Comparison of ENCODE assay signal across 21 cellular contexts in genomic region chr16:58186176-58186944, GRCh38.
"Had no signal": no experiment of that assay in that cellular context is flagged by ENCODE, and none has a peak within 500 bp of the region (broad histone marks: within the 10 kb centered on the region; RNA-seq: fewer than 3 reads in every experiment).

No MANE protein-coding gene starts in this region.

- H3K9me3 Mint-ChIP-seq: activated CD4-positive, alpha-beta memory T cell treated with anti-CD3 and anti-CD28 coated beads for 36 hours; activated naive CD8-positive, alpha-beta T cell treated with anti-CD3 and anti-CD28 coated beads, Interleukin-2, amount 10 ng/mL, durations not matched to agents 7 days and 5 days; endodermal cell; stimulated activated naive B cell treated with anti-CD40 and anti-IgM and Interleukin-4, amounts not matched to agents 10 μg/mL and 1 μg/mL and 100 μg/mL, for 72 hours had no signal

- H3K4me2 ChIP-seq: smooth muscle cell had no signal

- H3K9me3 ChIP-seq: heart right ventricle, transverse colon, vagina had no signal

- DNase-seq: activated CD4-positive, alpha-beta memory T cell treated with anti-CD3 and anti-CD28 coated beads for 36 hours; activated CD4-positive, alpha-beta T cell treated with anti-CD3 and anti-CD28 coated beads for 48 hours; activated naive CD8-positive, alpha-beta T cell treated with anti-CD3 and anti-CD28 coated beads, Interleukin-2, amount 10 ng/mL, durations not matched to agents 7 days and 5 days; activated T-cell treated with anti-CD3 and anti-CD28 coated beads for 4 hours; amygdala; cerebellar nuclear complex; cortex of kidney; endodermal cell; heart right ventricle; left colon; mammary epithelial cell; midbrain; nucleus accumbens; stimulated activated CD4-positive, alpha-beta T cell treated with anti-CD3 and anti-CD28 coated beads, Interleukin-15, amount 100 ng/mL, for 24 hours; stimulated activated naive B cell treated with anti-CD40 and anti-IgM and Interleukin-4, amounts not matched to agents 10 μg/mL and 1 μg/mL and 100 μg/mL, for 72 hours; SW 1271; T-helper 17 cell; transverse colon had no signal

- H3K27me3 Mint-ChIP-seq: activated CD4-positive, alpha-beta memory T cell treated with anti-CD3 and anti-CD28 coated beads for 36 hours; activated naive CD8-positive, alpha-beta T cell treated with anti-CD3 and anti-CD28 coated beads, Interleukin-2, amount 10 ng/mL, durations not matched to agents 7 days and 5 days; stimulated activated naive B cell treated with anti-CD40 and anti-IgM and Interleukin-4, amounts not matched to agents 10 μg/mL and 1 μg/mL and 100 μg/mL, for 72 hours; T-helper 17 cell had no signal

- H3K4me1 ChIP-seq: vagina had no signal

- H3K4me3 Mint-ChIP-seq: activated CD4-positive, alpha-beta memory T cell treated with anti-CD3 and anti-CD28 coated beads for 36 hours; activated naive CD8-positive, alpha-beta T cell treated with anti-CD3 and anti-CD28 coated beads, Interleukin-2, amount 10 ng/mL, durations not matched to agents 7 days and 5 days; endodermal cell; stimulated activated naive B cell treated with anti-CD40 and anti-IgM and Interleukin-4, amounts not matched to agents 10 μg/mL and 1 μg/mL and 100 μg/mL, for 72 hours; T-helper 17 cell had no signal

- H3K4me3 ChIP-seq: heart right ventricle, smooth muscle cell, transverse colon, vagina had no signal

- H3K27me3 ChIP-seq: heart right ventricle, transverse colon, vagina had no signal

- H3K4me1 Mint-ChIP-seq: endodermal cell had no signal

- H3K27ac ChIP-seq: transverse colon, vagina had no signal

- H3K27ac Mint-ChIP-seq: activated CD4-positive, alpha-beta memory T cell treated with anti-CD3 and anti-CD28 coated beads for 36 hours; activated naive CD8-positive, alpha-beta T cell treated with anti-CD3 and anti-CD28 coated beads, Interleukin-2, amount 10 ng/mL, durations not matched to agents 7 days and 5 days; endodermal cell; stimulated activated naive B cell treated with anti-CD40 and anti-IgM and Interleukin-4, amounts not matched to agents 10 μg/mL and 1 μg/mL and 100 μg/mL, for 72 hours had no signal

- ATAC-seq: left colon; sciatic nerve; stimulated activated naive B cell treated with anti-CD40 and anti-IgM and Interleukin-4, amounts not matched to agents 10 μg/mL and 1 μg/mL and 100 μg/mL, for 72 hours; T-helper 17 cell had no signal
